17 cellular contexts compared by ENCODE assay signal in the genomic region with DNA sequence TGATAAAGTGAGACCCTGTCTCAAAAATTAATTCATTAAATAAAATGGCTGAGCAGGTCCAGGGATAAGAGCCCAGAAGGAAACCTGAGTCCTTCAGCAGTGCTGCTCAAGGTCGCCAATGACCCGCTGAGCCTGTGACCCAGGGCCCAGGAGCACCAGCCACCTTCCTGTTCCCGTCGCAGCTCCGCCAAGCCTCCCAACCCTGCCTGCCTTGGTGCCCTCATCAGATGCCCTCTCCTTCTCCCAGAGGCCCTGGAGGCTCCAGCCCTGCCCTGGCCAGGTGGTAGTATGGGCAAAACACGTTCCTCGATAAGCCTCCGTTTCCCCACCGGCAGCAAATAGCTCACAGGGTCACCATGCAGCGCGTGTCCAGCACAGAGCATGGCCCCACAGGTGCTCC. TPM values are rescaled to one million over a fixed set of nuclear protein-coding genes. Genes with fewer than 3 reads are reported as not detected.
DNase-seq lines count a peak whose midpoint lies in the region; ATAC-seq, FAIRE-seq and TF ChIP-seq lines count a peak whose summit lies in the region.
"Had no signal": no experiment of that assay in that cellular context is flagged by ENCODE, and none has a peak within 500 bp of the region (broad histone marks: within the 10 kb centered on the region; RNA-seq: fewer than 3 reads in every experiment).

No MANE protein-coding gene starts in this region.

- H3K4me2 ChIP-seq in astrocyte (ENCODE audit: low read length): no peak overlapping the region

- ATAC-seq in right cardiac atrium (no peak), GM19452 (IDR thresholded peaks at IDR 0.05; ENCODE audit: unreplicated experiment) (no peak), HG02884 (IDR thresholded peaks at IDR 0.05; ENCODE audit: unreplicated experiment) (no peak)
- ATAC-seq: Right ventricle myocardium inferior had no signal

- H3K4me1 Mint-ChIP-seq in astrocyte (ENCODE audit: low read depth, unreplicated experiment): peaks cover 9% of the 10 kb centered on the region
- H3K4me1 Mint-ChIP-seq in mesothelial cell of epicardium: peaks cover 17% of the 10 kb centered on the region
- peaks cover 23% of the 10 kb centered on the region for H3K4me1 Mint-ChIP-seq in type B pancreatic cell (ENCODE audit: unreplicated experiment)

- H3K9ac ChIP-seq in astrocyte (ENCODE audit: low read length): no peak overlapping the region
- H3K9ac ChIP-seq: KMS-11 had no signal

- peaks cover 82% of the 10 kb centered on the region for H3K79me2 ChIP-seq in astrocyte (ENCODE audit: insufficient read depth, low read length)

- WGBS in right cardiac atrium: 83% methylated on average over 11 of the region's 11 CpGs

- H3K27ac ChIP-seq in left ventricle myocardium inferior (replicated peaks): no peak overlapping the region
- no peak overlapping the region for H3K27ac ChIP-seq in right cardiac atrium (ENCODE audit: low read length)
- no peak overlapping the region for H3K27ac ChIP-seq in astrocyte (ENCODE audit: low read depth, low read length)
- H3K27ac ChIP-seq: ascending aorta, esophagus muscularis mucosa, HL-60, KMS-11 had no signal

- TF ChIP-seq CTCF in left ventricle myocardium inferior (IDR thresholded peaks at IDR 0.05; ENCODE audit: borderline replicate concordance) (no peak), astrocyte (IDR thresholded peaks at IDR 0.05; ENCODE audit: insufficient read depth, low read depth, low read length) (no peak), mesothelial cell of epicardium (IDR thresholded peaks at IDR 0.05; ENCODE audit: unreplicated experiment) (no peak), type B pancreatic cell (conservative IDR thresholded peaks at IDR 0.05) (no peak)

- H3K36me3 Mint-ChIP-seq in astrocyte (ENCODE audit: low read depth, unreplicated experiment) (no peaks in the 10 kb centered on the region), mesothelial cell of epicardium (no peaks in the 10 kb centered on the region), type B pancreatic cell (no peaks in the 10 kb centered on the region)

- intact Hi-C loops in left ventricle myocardium inferior (cut with micrococcal nuclease): no loop called here
- intact Hi-C loops in right cardiac atrium (cut with DNase I): no loop called here

- no peak overlapping the region for H3K4me3 Mint-ChIP-seq in astrocyte (ENCODE audit: unreplicated experiment)
- H3K4me3 Mint-ChIP-seq in mesothelial cell of epicardium: peak overlapping the region; percentile 93
- H3K4me3 Mint-ChIP-seq in type B pancreatic cell: no peak overlapping the region

- H3K9me3 Mint-ChIP-seq in astrocyte (ENCODE audit: unreplicated experiment) (no peaks in the 10 kb centered on the region), mesothelial cell of epicardium (no peaks in the 10 kb centered on the region), type B pancreatic cell (no peaks in the 10 kb centered on the region)

- peaks cover 6% of the 10 kb centered on the region for H3K36me3 ChIP-seq in left ventricle myocardium inferior
- H3K36me3 ChIP-seq in astrocyte (ENCODE audit: insufficient read depth, low read length): no peaks in the 10 kb centered on the region

- H3K27me3 Mint-ChIP-seq in astrocyte (ENCODE audit: low read depth, unreplicated experiment) (no peaks in the 10 kb centered on the region), mesothelial cell of epicardium (ENCODE audit: low read depth) (no peaks in the 10 kb centered on the region), type B pancreatic cell (no peaks in the 10 kb centered on the region)

- H4K20me1 ChIP-seq in astrocyte (ENCODE audit: insufficient read depth, low read length): peaks cover 81% of the 10 kb centered on the region

- H3K9me3 ChIP-seq in left ventricle myocardium inferior (replicated peaks): no peaks in the 10 kb centered on the region
- H3K9me3 ChIP-seq in right cardiac atrium (ENCODE audit: control insufficient read depth, low read length): no peaks in the 10 kb centered on the region
- no peaks in the 10 kb centered on the region for H3K9me3 ChIP-seq in astrocyte (ENCODE audit: insufficient read depth, low read depth, low read length)
- H3K9me3 ChIP-seq: ascending aorta, esophagus muscularis mucosa had no signal

- peak overlapping the region; percentile 83 for H3K27ac Mint-ChIP-seq in astrocyte (ENCODE audit: unreplicated experiment)
- H3K27ac Mint-ChIP-seq in mesothelial cell of epicardium: no peak overlapping the region
- peak overlapping the region; percentile 88 for H3K27ac Mint-ChIP-seq in type B pancreatic cell

- FAIRE-seq in astrocyte (lab: Jason Lieb, UNC): no peak
- FAIRE-seq: GM18507 had no signal

- peak overlapping the region; percentile 100 for H3K4me3 ChIP-seq in left ventricle myocardium inferior
- H3K4me3 ChIP-seq in right cardiac atrium (ENCODE audit: low read length): no peak overlapping the region
- no peak overlapping the region for H3K4me3 ChIP-seq in astrocyte (ENCODE audit: insufficient read depth, low read depth, low read length)
- H3K4me3 ChIP-seq: esophagus muscularis mucosa had no signal

- H3K27me3 ChIP-seq in left ventricle myocardium inferior (ENCODE audit: low read depth): no peaks in the 10 kb centered on the region
- no peaks in the 10 kb centered on the region for H3K27me3 ChIP-seq in right cardiac atrium (ENCODE audit: control insufficient read depth, insufficient read depth)
- H3K27me3 ChIP-seq in astrocyte (ENCODE audit: insufficient read depth, low read length): no peaks in the 10 kb centered on the region
- H3K27me3 ChIP-seq: ascending aorta, esophagus muscularis mucosa had no signal

- DNase-seq in left ventricle myocardium inferior (no peak), right cardiac atrium (no peak), astrocyte (ENCODE audit: low read depth) (no peak), mesothelial cell of epicardium (ENCODE audit: low spot score in 2 of 2, unreplicated experiment in 2 of 2) (no peak), type B pancreatic cell (ENCODE audit: extremely low spot score, unreplicated experiment) (no peak), DMS153 (lab: John Stamatoyannopoulos, UW) (no peak)
- DNase-seq: activated CD4-positive, CD25-positive, alpha-beta regulatory T cell treated with anti-CD3 and anti-CD28 coated beads, Interleukin-2, amount 50 U/mL, for 72 hours; dermis blood vessel endothelial cell; NCI-H1105 treated with DMSO at 0.1 percent for 48 hours had no signal

- H3K4me1 ChIP-seq in left ventricle myocardium inferior (peaks cover 75% of the 10 kb centered on the region), right cardiac atrium (ENCODE audit: control insufficient read depth, insufficient read depth, low read length) (peaks cover 6% of the 10 kb centered on the region), astrocyte (ENCODE audit: insufficient read depth, low read length) (peaks cover 14% of the 10 kb centered on the region)

- no peak overlapping the region for H2AFZ ChIP-seq in astrocyte (ENCODE audit: low read depth, low read length)

RNA-seq across cellular contexts. Expression of a gene that starts 2.6 kb away (rescaled TPM):
- 17.7 TPM for total RNA-seq in left ventricle myocardium inferior
- 10 to 100 TPM; 12.8 to 22.1 (median 17.4) TPM for total RNA-seq in right cardiac atrium
- polyA plus RNA-seq in right cardiac atrium: 15.3 TPM
- 35.5 and 36.2 TPM in 2 replicates for total RNA-seq in astrocyte
- total RNA-seq in mesothelial cell of epicardium: 41.6 to 46.6 TPM (median 44.3 TPM) in 3 replicates
- 36.4 and 37.9 TPM in 2 replicates for total RNA-seq in type B pancreatic cell (ENCODE audit: low replicate concordance)

RNA-seq across cellular contexts. Expression of a gene that starts 17.7 kb away (rescaled TPM):
- 6.4 TPM for total RNA-seq in left ventricle myocardium inferior
- total RNA-seq in right cardiac atrium: 10 to 100 TPM in 1 of 4 donors, 1 to 10 TPM in 3; 6.4 to 11.1 (median 7.3) TPM
- polyA plus RNA-seq in right cardiac atrium: 4.5 TPM
- total RNA-seq in astrocyte: 52.4 and 58.1 TPM in 2 replicates
- total RNA-seq in mesothelial cell of epicardium: 22.0 to 24.1 TPM (median 23.5 TPM) in 3 replicates
- total RNA-seq in type B pancreatic cell (ENCODE audit: low replicate concordance): 17.9 and 18.1 TPM in 2 replicates

RNA-seq across cellular contexts. Expression of a gene that starts 33.6 kb away (rescaled TPM):
- total RNA-seq in left ventricle myocardium inferior (0.41 TPM), right cardiac atrium (1 to 10 TPM in 3 of 4 donors, under 1 TPM in 1; 0.53 to 1.9 (median 1.5) TPM), astrocyte (3.0 and 4.4 TPM in 2 replicates), mesothelial cell of epicardium (2.2 to 2.4 TPM (median 2.3 TPM) in 3 replicates), type B pancreatic cell (ENCODE audit: low replicate concordance) (0.48 and 1.5 TPM in 2 replicates)
- polyA plus RNA-seq in right cardiac atrium: 0.97 TPM

RNA-seq across cellular contexts. Expression of a gene that starts 39.7 kb away (rescaled TPM):
- total RNA-seq in left ventricle myocardium inferior (55.6 TPM), right cardiac atrium (10 to 100 TPM; 64.4 to 71.3 (median 68.3) TPM), astrocyte (56.7 and 61.4 TPM in 2 replicates), mesothelial cell of epicardium (59.4 to 67.2 TPM (median 62.0 TPM) in 3 replicates), type B pancreatic cell (ENCODE audit: low replicate concordance) (60.4 and 62.0 TPM in 2 replicates)
- 96.0 TPM for polyA plus RNA-seq in right cardiac atrium

RNA-seq across cellular contexts. Expression of a gene that starts 59.6 kb away (rescaled TPM):
- total RNA-seq in left ventricle myocardium inferior: 1.8 TPM
- total RNA-seq in right cardiac atrium: 1 to 10 TPM; 1.2 to 2.7 (median 2.0) TPM
- polyA plus RNA-seq in right cardiac atrium: 1.8 TPM
- total RNA-seq in astrocyte: 3.7 and 5.7 TPM in 2 replicates
- 14.2 to 17.2 TPM (median 15.5 TPM) in 3 replicates for total RNA-seq in mesothelial cell of epicardium
- 12.1 and 13.9 TPM in 2 replicates for total RNA-seq in type B pancreatic cell (ENCODE audit: low replicate concordance)
